11 cellular contexts compared by ENCODE assay signal in the genomic region with DNA sequence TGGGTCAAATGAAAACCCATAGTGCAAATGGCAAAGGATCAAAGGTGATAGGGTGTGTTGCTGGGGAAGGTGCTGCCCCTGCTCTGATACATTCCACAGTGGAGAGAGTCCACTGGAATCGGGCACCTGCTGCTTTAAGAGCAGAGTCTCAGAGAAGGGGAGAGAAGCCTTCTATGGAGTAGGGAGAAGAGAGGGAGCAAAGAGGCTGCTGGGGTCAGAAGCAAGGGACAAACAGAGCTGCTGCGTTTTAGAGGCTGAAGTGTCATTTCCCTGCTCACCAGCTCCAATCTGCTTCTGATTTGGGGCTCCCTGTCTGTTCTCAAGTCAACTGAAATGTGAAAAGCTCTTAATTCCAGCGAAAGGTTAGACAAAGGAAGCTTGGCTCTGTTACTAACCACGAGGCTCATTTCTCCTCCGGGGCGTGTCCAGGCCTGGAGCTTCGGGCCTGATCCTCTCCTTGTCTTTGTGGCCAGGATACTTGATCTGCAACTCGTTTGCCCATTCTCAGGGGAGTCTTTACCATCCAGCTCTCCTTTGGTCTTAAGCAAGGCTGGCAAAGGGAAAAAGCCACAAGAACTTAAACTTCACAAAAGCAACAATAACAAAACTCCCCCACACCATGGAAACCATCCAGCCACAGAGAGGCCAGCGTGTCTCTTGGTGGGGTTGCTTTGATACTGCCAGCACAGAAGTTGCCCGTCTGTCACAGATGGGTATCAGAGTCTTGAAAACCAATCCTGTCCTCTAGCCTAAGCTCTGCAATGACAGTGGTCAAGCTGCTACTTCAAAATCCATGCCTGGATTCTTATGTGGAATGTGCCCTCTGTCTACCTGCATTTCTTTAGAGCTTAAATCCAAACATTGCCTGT.
DNase-seq lines count a peak whose midpoint lies in the region; ATAC-seq and TF ChIP-seq lines count a peak whose summit lies in the region.
"Had no signal": no experiment of that assay in that cellular context is flagged by ENCODE, and none has a peak within 500 bp of the region (broad histone marks: within the 10 kb centered on the region; RNA-seq: fewer than 3 reads in every experiment).

No MANE protein-coding gene starts in this region.

- H3K9me3 ChIP-seq in HUES48 (ENCODE audit: control insufficient read depth, insufficient read depth, low read length): no peaks in the 10 kb centered on the region
- no peaks in the 10 kb centered on the region for H3K9me3 ChIP-seq in thoracic aorta

- H3K9ac ChIP-seq in HUES48 (ENCODE audit: low read depth, low read length): 0 out of 2 replicates have a peak overlapping the region, but pooled peaks have one; percentile 26

- H3K27ac ChIP-seq in HUES48 (ENCODE audit: low read depth, low read length) (no peak overlapping the region), thoracic aorta (peak overlapping the region; percentile 60 to 74)

- DNase-seq in brain pericyte (ENCODE audit: low read depth, low spot score) (peak; percentile 67), kidney glomerular epithelial cell (lab: John Stamatoyannopoulos, UW) (peak; percentile 52), thoracic aorta (ENCODE audit: low spot score) (no peak), NCI-H146 (lab: John Stamatoyannopoulos, UW) (no peak), NCI-H748 treated with DMSO at 0.1 percent for 48 hours (lab: John Stamatoyannopoulos, UW) (no peak)
- DNase-seq: MM.1S; SHP77; stimulated activated CD4-positive, alpha-beta T cell treated with anti-CD3 and anti-CD28 coated beads, Interleukin-2, amount 100 ng/mL, for 24 hours had no signal

- ATAC-seq in thoracic aorta (ENCODE audit: insufficient number of reproducible peaks, low FRiP score, low read depth) (no peak), GM21515 (IDR thresholded peaks at IDR 0.05; ENCODE audit: unreplicated experiment) (no peak)
- ATAC-seq: left lobe of liver had no signal

- peaks cover 20% of the 10 kb centered on the region for H3K4me1 ChIP-seq in HUES48 (ENCODE audit: control insufficient read depth, insufficient read depth, low read length)
- H3K4me1 ChIP-seq in thoracic aorta (ENCODE audit: control insufficient read depth in 1 of 2, low read depth in 2 of 2): peaks cover 22 to 48% of the 10 kb centered on the region in 2 donors

- H3K4me3 ChIP-seq in HUES48 (ENCODE audit: low read depth, low read length) (no peak overlapping the region), thoracic aorta (no peak overlapping the region)

- no peaks in the 10 kb centered on the region for H3K27me3 ChIP-seq in HUES48 (ENCODE audit: control insufficient read depth, insufficient read depth, low read length)
- H3K27me3 ChIP-seq in thoracic aorta (replicated peaks; ENCODE audit: insufficient read depth): no peaks in the 10 kb centered on the region

- TF ChIP-seq CTCF in thoracic aorta (IDR thresholded peaks at IDR 0.05): no peak

- H3K36me3 ChIP-seq in HUES48 (ENCODE audit: control insufficient read depth, insufficient read depth, low read length) (no peaks in the 10 kb centered on the region), thoracic aorta (no peaks in the 10 kb centered on the region)

Comparison
In these comparisons a context has a peak if more than half of its experiments do, and no peak if none do; other contexts are left out.
1. DNase-seq: peak in brain pericyte (single experiment) and kidney glomerular epithelial cell (single experiment); none in thoracic aorta (single experiment), NCI-H146 (single experiment) and NCI-H748 treated with DMSO at 0.1 percent for 48 hours (single experiment).